ENCODE assay signal across 8 cellular contexts in genomic region chr3:88149146-88149515, GRCh38. TPM values are rescaled to one million over a fixed set of nuclear protein-coding genes. Genes with fewer than 3 reads are reported as not detected.
DNase-seq lines count a peak whose midpoint lies in the region; ATAC-seq and TF ChIP-seq lines count a peak whose summit lies in the region.

No MANE protein-coding gene starts in this region.

- DNase-seq in AG04449 (ENCODE audit: low read depth, low spot score): no peak
- DNase-seq in NCI-H345 treated with DMSO at 0.1 percent for 48 hours (lab: John Stamatoyannopoulos, UW; ENCODE audit: unreplicated experiment): peak; percentile 72
- DNase-seq in activated naive CD8-positive, alpha-beta T cell treated with anti-CD3 and anti-CD28 coated beads for 36 hours: no peak
- peak; percentile 46 for DNase-seq in stimulated activated CD4-positive, alpha-beta T cell treated with anti-CD3 and anti-CD28 coated beads, Interleukin-4, amount 100 ng/mL, for 1 hour
- no peak for DNase-seq in GF-D8 (lab: John Stamatoyannopoulos, UW)

- no peaks in the 10 kb centered on the region for H3K27me3 Mint-ChIP-seq in activated naive CD8-positive, alpha-beta T cell treated with anti-CD3 and anti-CD28 coated beads for 36 hours

- peak overlapping the region; percentile 96 for H3K4me3 Mint-ChIP-seq in activated naive CD8-positive, alpha-beta T cell treated with anti-CD3 and anti-CD28 coated beads for 36 hours

- H3K27me3 ChIP-seq in iPS-20b (ENCODE audit: insufficient read depth, low read length): no peaks in the 10 kb centered on the region

- TF ChIP-seq CTCF in AG04449 (IDR thresholded peaks at IDR 0.05; ENCODE audit: insufficient read depth, low read length, missing control alignments): no peak

- peaks cover 11% of the 10 kb centered on the region; the same call in 1 of the 2 replicates for H3K4me1 ChIP-seq in iPS-20b (ENCODE audit: insufficient read depth, low read length)

- H3K27ac Mint-ChIP-seq in activated naive CD8-positive, alpha-beta T cell treated with anti-CD3 and anti-CD28 coated beads for 36 hours: peak overlapping the region; percentile 98

- peaks cover 13% of the 10 kb centered on the region for H3K36me3 Mint-ChIP-seq in activated naive CD8-positive, alpha-beta T cell treated with anti-CD3 and anti-CD28 coated beads for 36 hours

- no peaks in the 10 kb centered on the region for H3K9me3 ChIP-seq in iPS-20b (ENCODE audit: insufficient read depth, low read depth, low read length)

- peak overlapping the region; percentile 98 for H3K27ac ChIP-seq in iPS-20b (ENCODE audit: low read length)

- POLR2A ChIA-PET in AG04449 (lab: Yijun Ruan, JAX): interaction anchor here (1.7 kb wide), 1 partner anchor 12 kb away, joined by 5 read pairs; no protein-coding TSS in a partner anchor

- ATAC-seq in GM18505 (IDR thresholded peaks at IDR 0.05; ENCODE audit: unreplicated experiment): peak; percentile 9
- ATAC-seq in HG02943 (IDR thresholded peaks at IDR 0.05; ENCODE audit: low read depth, unreplicated experiment): peak; percentile 11

- peaks cover 26% of the 10 kb centered on the region for H3K4me1 Mint-ChIP-seq in activated naive CD8-positive, alpha-beta T cell treated with anti-CD3 and anti-CD28 coated beads for 36 hours

- peak overlapping the region; percentile 95 for H3K4me3 ChIP-seq in AG04449 (ENCODE audit: low read depth, low read length)
- peak overlapping the region; percentile 90 for H3K4me3 ChIP-seq in iPS-20b (ENCODE audit: low read length)

- peaks cover 14% of the 10 kb centered on the region for H3K36me3 ChIP-seq in iPS-20b (ENCODE audit: insufficient read depth, low read depth, low read length)

- no peaks in the 10 kb centered on the region for H3K9me3 Mint-ChIP-seq in activated naive CD8-positive, alpha-beta T cell treated with anti-CD3 and anti-CD28 coated beads for 36 hours

- CTCF ChIA-PET in AG04449 (lab: Yijun Ruan, JAX): interaction anchor here (1.2 to 3.4 kb wide), 3 partner anchors 11 to 36 kb away, joined by 3 to 13 read pairs (median 7); no protein-coding TSS in a partner anchor

- H3K9ac ChIP-seq in iPS-20b (ENCODE audit: low read depth, low read length): peak overlapping the region; percentile 100

- TF ChIP-seq POLR2A in GM18505 (IDR thresholded peaks at IDR 0.05; ENCODE audit: borderline replicate concordance, extremely low read depth, insufficient read depth, insufficient read length): no peak

RNA-seq across cellular contexts. Expression of gene C3orf38, which starts 0.6 kb away (rescaled TPM):
- total RNA-seq in activated naive CD8-positive, alpha-beta T cell treated with anti-CD3 and anti-CD28 coated beads for 36 hours: 10 to 100 TPM; 21.4 to 24.1 TPM

Comparison
In these comparisons a context has a peak if more than half of its experiments do, and no peak if none do; other contexts are left out.
1. DNase-seq: peak in NCI-H345 treated with DMSO at 0.1 percent for 48 hours (single experiment) and stimulated activated CD4-positive, alpha-beta T cell treated with anti-CD3 and anti-CD28 coated beads, Interleukin-4, amount 100 ng/mL, for 1 hour (single experiment); none in AG04449 (single experiment), activated naive CD8-positive, alpha-beta T cell treated with anti-CD3 and anti-CD28 coated beads for 36 hours (single experiment) and GF-D8 (single experiment).